In the genomic region with DNA sequence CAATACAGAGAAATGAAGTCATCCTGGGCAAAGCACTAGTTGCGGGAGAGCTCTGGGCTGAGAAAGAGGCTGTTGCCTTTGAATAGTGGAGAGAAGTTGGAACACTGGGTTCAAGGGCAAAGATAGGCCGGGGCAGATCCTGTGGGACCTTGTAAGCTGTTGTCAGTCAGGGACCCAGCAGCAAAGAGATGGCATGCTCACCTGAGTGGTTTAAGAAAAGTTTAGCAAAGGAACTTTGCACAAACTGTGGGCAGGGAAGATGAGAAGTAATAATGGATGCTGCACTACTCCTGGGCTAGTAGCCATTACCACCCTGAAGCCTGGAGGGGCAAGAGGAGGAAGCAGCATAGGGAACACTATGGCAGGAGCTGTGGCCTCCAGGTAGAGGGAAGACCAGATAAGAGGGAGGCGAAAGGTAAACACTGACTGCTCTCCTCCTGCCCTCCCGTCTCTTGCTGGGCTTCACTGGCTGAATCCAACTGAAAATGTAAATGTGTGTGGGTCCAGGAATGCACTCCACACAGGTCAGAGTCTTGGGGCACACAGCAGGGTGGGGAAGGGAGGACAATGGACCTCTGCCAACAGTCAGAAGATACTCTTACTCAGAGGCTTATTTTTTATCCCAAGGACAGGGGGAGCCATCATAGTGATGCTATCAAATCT, we compare ENCODE assay signal across 15 cellular contexts.
DNase-seq lines count a peak whose midpoint lies in the region; TF ChIP-seq lines count a peak whose summit lies in the region.
"Had no signal": no experiment of that assay in that cellular context is flagged by ENCODE, and none has a peak within 500 bp of the region (broad histone marks: within the 10 kb centered on the region; RNA-seq: fewer than 3 reads in every experiment).

No MANE protein-coding gene starts in this region.

- H3K27me3 ChIP-seq in endodermal cell (ENCODE audit: control insufficient read depth, insufficient read depth, low read length, poor library complexity, severe bottlenecking), result no peaks in the 10 kb centered on the region

- H3K9me3 Mint-ChIP-seq in endodermal cell, result no peaks in the 10 kb centered on the region
- no peaks in the 10 kb centered on the region for H3K9me3 Mint-ChIP-seq in nephron

- H3K9me3 ChIP-seq in endodermal cell (ENCODE audit: control insufficient read depth, low read length), result no peaks in the 10 kb centered on the region
- H3K9me3 ChIP-seq: SK-N-SH had no signal

- TF ChIP-seq CTCF in endodermal cell (conservative IDR thresholded peaks at IDR 0.05) (peak; percentile 14), nephron (IDR thresholded peaks at IDR 0.05; ENCODE audit: unreplicated experiment in 3 of 3) (no peak)

- H3K4me3 Mint-ChIP-seq in endodermal cell (no peak overlapping the region), nephron (no peak overlapping the region)
- H3K4me3 Mint-ChIP-seq: CD4-positive, alpha-beta memory T cell had no signal

- peaks cover 5% of the 10 kb centered on the region for H3K4me1 ChIP-seq in endodermal cell (ENCODE audit: control insufficient read depth, insufficient read depth, low read length)

- H3K27me3 Mint-ChIP-seq in endodermal cell (ENCODE audit: insufficient read depth) (peaks cover 5% of the 10 kb centered on the region), nephron (ENCODE audit: low read depth) (peaks cover 4% of the 10 kb centered on the region)

- no peak overlapping the region for H3K4me3 ChIP-seq in endodermal cell (ENCODE audit: low read length)

- H3K9ac ChIP-seq in endodermal cell (ENCODE audit: extremely low read depth, low read length, poor library complexity, severe bottlenecking), result no peak overlapping the region
- H3K9ac ChIP-seq: SK-N-SH had no signal

- peak overlapping the region; percentile 7 for H3K27ac Mint-ChIP-seq in endodermal cell
- peak overlapping the region; percentile 38 to 76 (median 66) for H3K27ac Mint-ChIP-seq in nephron
- H3K27ac Mint-ChIP-seq: CD4-positive, alpha-beta memory T cell had no signal

- 74 to 90% methylated on average over 2 to 4 of the region's 4 CpGs for WGBS in endodermal cell (ENCODE audit: insufficient coverage in 1 of 2, insufficient read length in 1 of 2), 2 experiments

- H3K36me3 ChIP-seq in endodermal cell (ENCODE audit: control insufficient read depth, insufficient read depth, low read length), result no peaks in the 10 kb centered on the region

- DNase-seq in ELF-1 (ENCODE audit: low read depth, low spot score), result peak; percentile 53
- peak; percentile 15 for DNase-seq in M059J (ENCODE audit: low read depth)
- DNase-seq in endodermal cell, result peak; percentile 64
- DNase-seq in DMS79 (lab: John Stamatoyannopoulos, UW), result no peak
- no peak for DNase-seq in hippocampal formation (lab: John Stamatoyannopoulos, UW)
- DNase-seq in NCI-H345 treated with DMSO at 0.1 percent for 48 hours (lab: John Stamatoyannopoulos, UW; ENCODE audit: unreplicated experiment), result no peak
- no peak for DNase-seq in NCI-H146 treated with DMSO at 0.1 percent for 48 hours (lab: John Stamatoyannopoulos, UW; ENCODE audit: unreplicated experiment)
- DNase-seq: ACHN; CD4-positive, alpha-beta memory T cell; NCI-H1436 treated with DMSO at 0.1 percent for 48 hours; NCI-H2081 treated with DMSO at 0.1 percent for 48 hours; NCI-H524 treated with DMSO at 0.1 percent for 48 hours; NK-92 treated with Interleukin-12 subunit alpha and Interleukin-12 subunit beta, amount 100 ng/mL, for 24 hours; SK-N-SH had no signal

- peaks cover 36% of the 10 kb centered on the region for H3K4me1 Mint-ChIP-seq in endodermal cell
- H3K4me1 Mint-ChIP-seq in nephron, result peaks cover 65% of the 10 kb centered on the region
- H3K4me1 Mint-ChIP-seq: CD4-positive, alpha-beta memory T cell had no signal

- H3K36me3 Mint-ChIP-seq in endodermal cell (ENCODE audit: low read depth) (no peaks in the 10 kb centered on the region), nephron (ENCODE audit: low read depth) (no peaks in the 10 kb centered on the region)
- H3K36me3 Mint-ChIP-seq: CD4-positive, alpha-beta memory T cell had no signal

- no peak overlapping the region for H3K27ac ChIP-seq in endodermal cell (ENCODE audit: low read depth, low read length)

Comparison
In these comparisons a context has a peak if more than half of its experiments do, and no peak if none do; other contexts are left out.
1. DNase-seq: peak in ELF-1 (single experiment), M059J (single experiment) and endodermal cell (single experiment); none in DMS79 (single experiment), hippocampal formation (0 of 2), NCI-H345 treated with DMSO at 0.1 percent for 48 hours (single experiment) and NCI-H146 treated with DMSO at 0.1 percent for 48 hours (single experiment).